Comparison of ENCODE assay signal across 33 cellular contexts in the genomic region with DNA sequence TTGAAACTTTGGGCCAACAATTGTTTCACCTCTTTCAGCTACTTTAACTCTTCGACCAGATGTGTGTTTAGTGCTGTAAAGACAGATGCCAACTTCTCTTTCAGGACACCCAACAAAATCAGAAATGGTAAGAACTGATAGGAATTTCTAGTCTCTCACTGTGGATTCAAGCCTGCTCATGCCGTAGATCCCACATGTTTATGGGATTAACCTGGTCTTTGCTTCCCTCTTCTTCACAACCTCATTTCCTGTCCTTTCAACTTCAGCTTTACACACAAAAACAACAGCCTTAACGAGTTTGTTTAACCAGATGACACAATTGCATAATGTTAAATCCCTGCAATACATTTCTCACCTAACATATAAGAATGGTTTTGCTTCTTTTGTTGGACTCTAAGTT.
"Had no signal": no experiment of that assay in that cellular context is flagged by ENCODE, and none has a peak within 500 bp of the region (broad histone marks: within the 10 kb centered on the region; RNA-seq: fewer than 3 reads in every experiment).

No MANE protein-coding gene starts in this region.

- ATAC-seq: activated CD4-positive, alpha-beta T cell treated with anti-CD3 and anti-CD28 coated beads for 36 hours; activated T-helper 17 cell treated with anti-CD3 and anti-CD28 coated beads, Interleukin-2, amount 50 U/mL, for 72 hours; K562; SK-N-SH treated with all-trans-retinoic acid at 6 μM for 48 hours had no signal

- H3K27ac Mint-ChIP-seq: activated CD4-positive, alpha-beta memory T cell treated with anti-CD3 and anti-CD28 coated beads, Interleukin-2, amount 10 ng/mL, durations not matched to agents 7 days and 5 days; activated CD4-positive, alpha-beta T cell treated with anti-CD3 and anti-CD28 coated beads for 36 hours; activated naive CD4-positive, alpha-beta T cell treated with anti-CD3 and anti-CD28 coated beads for 36 hours; activated naive CD8-positive, alpha-beta T cell; activated T-helper 17 cell treated with anti-CD3 and anti-CD28 coated beads, Interleukin-2, amount 50 U/mL, for 72 hours had no signal

- H3K27me3 Mint-ChIP-seq: activated CD4-positive, alpha-beta memory T cell treated with anti-CD3 and anti-CD28 coated beads, Interleukin-2, amount 10 ng/mL, durations not matched to agents 7 days and 5 days; activated CD4-positive, alpha-beta T cell treated with anti-CD3 and anti-CD28 coated beads for 36 hours; activated naive CD8-positive, alpha-beta T cell; activated T-helper 17 cell treated with anti-CD3 and anti-CD28 coated beads, Interleukin-2, amount 50 U/mL, for 72 hours had no signal

- H3K4me1 ChIP-seq: Peyer's patch, SJCRH30 had no signal

- H3K36me3 ChIP-seq: brain microvascular endothelial cell, cardiac muscle cell, Peyer's patch, SJCRH30 had no signal

- H3K9me3 ChIP-seq: Peyer's patch, SJCRH30 had no signal

- H3K27ac ChIP-seq: brain microvascular endothelial cell, cardiac muscle cell, Peyer's patch, RWPE1, SJCRH30 had no signal

- H3K4me3 Mint-ChIP-seq: activated CD4-positive, alpha-beta memory T cell treated with anti-CD3 and anti-CD28 coated beads, Interleukin-2, amount 10 ng/mL, durations not matched to agents 7 days and 5 days; activated CD4-positive, alpha-beta T cell treated with anti-CD3 and anti-CD28 coated beads for 36 hours; activated naive CD4-positive, alpha-beta T cell treated with anti-CD3 and anti-CD28 coated beads for 36 hours; activated naive CD8-positive, alpha-beta T cell; activated T-helper 17 cell treated with anti-CD3 and anti-CD28 coated beads, Interleukin-2, amount 50 U/mL, for 72 hours had no signal

- FAIRE-seq: colon, K562, TTC549 had no signal

- H3K36me3 Mint-ChIP-seq: activated naive CD8-positive, alpha-beta T cell had no signal

- H3K4me1 Mint-ChIP-seq: activated CD4-positive, alpha-beta memory T cell treated with anti-CD3 and anti-CD28 coated beads, Interleukin-2, amount 10 ng/mL, durations not matched to agents 7 days and 5 days; activated CD4-positive, alpha-beta T cell treated with anti-CD3 and anti-CD28 coated beads for 36 hours; activated T-helper 17 cell treated with anti-CD3 and anti-CD28 coated beads, Interleukin-2, amount 50 U/mL, for 72 hours had no signal

- H3K27me3 ChIP-seq: brain microvascular endothelial cell, cardiac muscle cell, Peyer's patch, SJCRH30 had no signal

- H3K4me3 ChIP-seq: cardiac muscle cell, K562, Peyer's patch, SJCRH30 had no signal

- DNase-seq: activated CD4-positive, alpha-beta memory T cell treated with anti-CD3 and anti-CD28 coated beads, Interleukin-2, amount 10 ng/mL, durations not matched to agents 7 days and 5 days; activated CD4-positive, alpha-beta T cell treated with anti-CD3 and anti-CD28 coated beads for 36 hours; activated CD4-positive, alpha-beta T cell treated with anti-CD3 and anti-CD28 coated beads, Interleukin-2, amount 50 U/mL, for 1 hour; activated CD4-positive, CD25-positive, alpha-beta regulatory T cell; activated gamma-delta T cell; activated naive CD4-positive, alpha-beta T cell treated with anti-CD3 and anti-CD28 coated beads for 36 hours; activated T-cell treated with anti-CD3 and anti-CD28 coated beads for 4 hours; activated T-cell treated with anti-CD3 and anti-CD28 coated beads, Interleukin-2, amount 50 U/mL, for 48 hours; brain microvascular endothelial cell; cerebellar nuclear complex; Kasumi-1; NCI-H1105 treated with DMSO at 0.1 percent for 48 hours; NCI-H1436 treated with DMSO at 0.1 percent for 48 hours; NCI-H187; NCI-H2081; NCI-H2171 treated with DMSO at 0.1 percent for 48 hours; NCI-H345; NCI-H524; NCI-H82; OCI-M1; Peyer's patch; Right ventricle myocardium superior; SJCRH30; T-helper 2 cell; T1000 had no signal
